ENCODE assay signal across 1 cellular context in genomic region chr13:31160857-31161582, GRCh38.
TF ChIP-seq lines count a peak whose summit lies in the region.

No MANE protein-coding gene starts in this region.

TF ChIP-seq in K562, 482 proteins besides CTCF, POLR2A, EP300 and RAD21 (continued from another document):
- TF ChIP-seq RBBP5 (IDR thresholded peaks at IDR 0.05; ENCODE audit: borderline replicate concordance, insufficient read depth, low read length, poor library complexity, severe bottlenecking) (peak; percentile 53), ARNT (IDR thresholded peaks at IDR 0.05) (peak in 1 of 2 experiments; percentile 98; a peak in 2 of 4 replicates), DMBX1 (CRISPR knock-in tag; IDR thresholded peaks at IDR 0.05; ENCODE audit: borderline replicate concordance) (no peak), BRF2 (IDR thresholded peaks at IDR 0.05; ENCODE audit: borderline replicate concordance, insufficient read depth, insufficient read length) (no peak), ZNF324 (CRISPR knock-in tag; IDR thresholded peaks at IDR 0.05) (no peak), CBFA2T3 (IDR thresholded peaks at IDR 0.05) (no peak), POLR2AphosphoS5 (IDR thresholded peaks at IDR 0.05; ENCODE audit: control insufficient read depth, insufficient read depth, low read depth, low read length) (no peak), ZNF184 (CRISPR knock-in tag; IDR thresholded peaks at IDR 0.05) (no peak), THAP12 (CRISPR knock-in tag; IDR thresholded peaks at IDR 0.05) (no peak), THAP7 (CRISPR knock-in tag; IDR thresholded peaks at IDR 0.05) (no peak), EGR1 (conservative IDR thresholded peaks at IDR 0.05) (peak; percentile 79), NRF1 (conservative IDR thresholded peaks at IDR 0.05 in 1 of 2, IDR thresholded peaks at IDR 0.05 in 1 of 2) (peak; percentile 77 to 83), DIDO1 (tag; IDR thresholded peaks at IDR 0.05; ENCODE audit: low read depth) (no peak), ZBTB12 (CRISPR knock-in tag; IDR thresholded peaks at IDR 0.05) (no peak), MAFG (tag; conservative IDR thresholded peaks at IDR 0.05) (no peak), ZFP91 (CRISPR knock-in tag; IDR thresholded peaks at IDR 0.05) (no peak), TAF9B (IDR thresholded peaks at IDR 0.05; ENCODE audit: partially characterized antibody) (no peak), HNRNPLL (IDR thresholded peaks at IDR 0.05; ENCODE audit: low read depth, low read length, poor library complexity, severe bottlenecking) (peak; percentile 91), CCNT2 (IDR thresholded peaks at IDR 0.05; ENCODE audit: borderline replicate concordance, extremely low read depth, insufficient read length, low read depth, low read length) (peak; percentile 74), PTRF (tag; IDR thresholded peaks at IDR 0.05) (no peak), GMEB1 (CRISPR knock-in tag; IDR thresholded peaks at IDR 0.05) (no peak), RBM25 (IDR thresholded peaks at IDR 0.05; ENCODE audit: low read depth, low read length, severe bottlenecking) (no peak), CHD2 (IDR thresholded peaks at IDR 0.05; ENCODE audit: low read depth, low read length) (no peak), CREB3 (tag; conservative IDR thresholded peaks at IDR 0.05; ENCODE audit: low read depth) (no peak), MYBL2 (IDR thresholded peaks at IDR 0.05; ENCODE audit: low read depth) (no peak), MYBL2 (CRISPR knock-in tag; IDR thresholded peaks at IDR 0.05; ENCODE audit: borderline replicate concordance) (no peak), NKRF (IDR thresholded peaks at IDR 0.05; ENCODE audit: borderline replicate concordance) (no peak), ZNF695 (CRISPR knock-in tag; IDR thresholded peaks at IDR 0.05) (no peak), POLR3A (IDR thresholded peaks at IDR 0.05; ENCODE audit: borderline replicate concordance, extremely low read depth, insufficient read depth, insufficient read length) (no peak), CXXC5 (CRISPR knock-in tag; IDR thresholded peaks at IDR 0.05) (0 out of 2 replicates have a peak, but pooled peaks have one; percentile 13), RAD51 (IDR thresholded peaks at IDR 0.05; ENCODE audit: borderline replicate concordance, low read depth) (no peak), TFE3 (CRISPR knock-in tag; IDR thresholded peaks at IDR 0.05) (no peak), ZNF239 (CRISPR knock-in tag; IDR thresholded peaks at IDR 0.05) (no peak), ATF7 (IDR thresholded peaks at IDR 0.05) (no peak), ZNF224 (CRISPR knock-in tag; IDR thresholded peaks at IDR 0.05) (no peak)
